In the genomic region with DNA sequence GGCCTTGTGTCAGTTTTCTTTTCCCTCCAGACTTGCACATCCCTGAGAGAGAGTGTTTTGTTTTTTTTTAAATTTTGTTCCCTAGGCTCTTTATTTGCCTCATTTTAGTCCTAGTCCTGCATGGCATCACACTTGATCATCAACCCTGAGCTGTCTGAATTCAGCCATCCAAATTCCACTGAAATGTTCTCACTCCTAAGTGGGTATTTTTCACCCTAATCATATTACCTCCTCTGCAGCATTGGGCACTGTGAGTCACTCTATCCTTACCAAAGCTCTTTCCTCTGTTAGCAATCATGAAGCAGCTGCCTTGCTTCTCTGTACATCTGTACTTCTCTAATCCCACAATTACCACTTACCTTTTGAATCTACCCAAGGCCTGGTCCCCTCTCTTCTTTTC, we compare ENCODE assay signal across 1 cellular context.
TF ChIP-seq lines count a peak whose summit lies in the region.

No MANE protein-coding gene starts in this region.

TF ChIP-seq in IMR-90, 13 proteins besides CTCF, POLR2A, EP300 and RAD21 (continued from another document):
- no peak for TF ChIP-seq MAFK (IDR thresholded peaks at IDR 0.05; ENCODE audit: low read depth, low read length)
- TF ChIP-seq MXI1 (IDR thresholded peaks at IDR 0.05; ENCODE audit: borderline replicate concordance, low read depth, low read length) = no peak
- TF ChIP-seq CHD1 (IDR thresholded peaks at IDR 0.05; ENCODE audit: low read depth, low read length) = no peak
